In the genomic region with DNA sequence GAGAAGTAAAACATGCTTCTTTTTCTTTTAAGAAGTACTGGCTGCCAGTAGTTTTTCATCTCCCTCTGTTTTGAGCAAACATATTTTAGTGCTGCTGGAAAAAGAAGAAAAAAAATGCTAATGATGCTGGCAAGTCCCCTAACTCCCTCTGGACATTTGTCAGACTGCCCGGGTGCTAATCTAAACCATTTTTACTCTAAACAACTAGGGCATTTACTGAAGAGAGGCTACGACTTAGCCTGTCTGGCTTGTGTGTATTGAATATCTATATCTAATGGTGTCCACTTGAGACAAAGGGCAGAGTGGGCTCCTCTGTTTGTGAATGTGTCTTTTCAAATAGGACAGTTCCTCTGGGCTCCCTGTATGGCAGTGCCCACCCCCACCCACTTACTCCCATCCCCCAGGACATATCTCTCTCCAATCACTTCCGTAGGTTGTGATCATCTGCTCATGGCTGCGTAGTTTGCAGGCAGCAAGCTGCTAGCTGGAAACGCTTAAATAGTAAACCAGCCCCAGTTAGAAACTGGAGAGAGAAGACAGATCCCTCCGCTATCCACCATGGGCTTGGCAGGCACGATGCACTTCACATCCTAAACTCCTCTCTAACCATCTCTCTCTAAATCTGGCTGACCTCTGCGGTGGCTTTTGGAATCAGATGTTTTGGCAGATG, we compare ENCODE assay signal across 8 cellular contexts. TPM values are rescaled to one million over a fixed set of nuclear protein-coding genes. Genes with fewer than 3 reads are reported as not detected.
DNase-seq lines count a peak whose midpoint lies in the region; ATAC-seq and TF ChIP-seq lines count a peak whose summit lies in the region.

No MANE protein-coding gene starts in this region.

- H3K27ac ChIP-seq in colonic mucosa, result peak overlapping the region; percentile 28

- H3K27me3 Mint-ChIP-seq in naive thymus-derived CD8-positive, alpha-beta T cell, result no peaks in the 10 kb centered on the region

- no peaks in the 10 kb centered on the region for H3K9me3 ChIP-seq in colonic mucosa

- no peak for ATAC-seq in naive thymus-derived CD8-positive, alpha-beta T cell

- intact Hi-C loops in colonic mucosa (cut with DNase I), result no loop called here

- H3K36me3 ChIP-seq in colonic mucosa, result no peaks in the 10 kb centered on the region

- POLR2A ChIA-PET in naive thymus-derived CD8-positive, alpha-beta T cell (lab: Charles Lee), result interaction anchor here (0.7 to 1.9 kb wide), 9 partner anchors 10 to 61 kb away, joined by 3 to 9 read pairs (median 5); no protein-coding TSS in a partner anchor

- H3K4me3 ChIP-seq in AG10803 (ENCODE audit: low read length) (peak overlapping the region; percentile 54), colonic mucosa (no peak overlapping the region)

- no peaks in the 10 kb centered on the region for H3K4me1 ChIP-seq in colonic mucosa

- H3K4me1 Mint-ChIP-seq in naive thymus-derived CD8-positive, alpha-beta T cell, result peaks cover 41 to 83% (median 80%) of the 10 kb centered on the region in 4 donors

- H3K4me3 Mint-ChIP-seq in naive thymus-derived CD8-positive, alpha-beta T cell, result peak overlapping the region; percentile 37 to 87 (median 73)

- H3K27me3 ChIP-seq in colonic mucosa, result no peaks in the 10 kb centered on the region

- DNase-seq in AG10803 (ENCODE audit: low read depth) (peak; percentile 80), NCI-H146 treated with DMSO at 0.1 percent for 48 hours (lab: John Stamatoyannopoulos, UW; ENCODE audit: unreplicated experiment) (peak; percentile 35), colonic mucosa (no peak), hepatic stellate cell (ENCODE audit: low spot score) (no peak), DMS53 (lab: John Stamatoyannopoulos, UW) (no peak), NCI-H2029 (lab: John Stamatoyannopoulos, UW) (no peak)
- no peak for DNase-seq in naive thymus-derived CD8-positive, alpha-beta T cell
- no peak for DNase-seq in activated effector memory CD4-positive, alpha-beta T cell treated with anti-CD3 and anti-CD28 coated beads, Interleukin-2, amount 50 U/mL, for 16 hours

- TF ChIP-seq CTCF in AG10803 (conservative IDR thresholded peaks at IDR 0.05; ENCODE audit: low read length), result no peak
- TF ChIP-seq CTCF in colonic mucosa (IDR thresholded peaks at IDR 0.05), result no peak

- H3K9me3 Mint-ChIP-seq in naive thymus-derived CD8-positive, alpha-beta T cell, result no peaks in the 10 kb centered on the region

- H3K36me3 Mint-ChIP-seq in naive thymus-derived CD8-positive, alpha-beta T cell, result peaks cover 0 to 22% (median 14%) of the 10 kb centered on the region in 3 donors

- H3K9ac ChIP-seq in colonic mucosa (ENCODE audit: low read depth in 2 of 2, low read length in 2 of 2), result no peak overlapping the region

- H3K27ac Mint-ChIP-seq in naive thymus-derived CD8-positive, alpha-beta T cell, result peak overlapping the region; percentile 82 to 98 (median 91)

RNA-seq across cellular contexts. Expression of a gene that starts 58.4 kb away (rescaled TPM):
- total RNA-seq in colonic mucosa, result 10 to 100 TPM; 13.5 to 17.4 TPM
- 100 to 1,000 TPM; 165 to 180 TPM for total RNA-seq in naive thymus-derived CD8-positive, alpha-beta T cell
- polyA plus RNA-seq in naive thymus-derived CD8-positive, alpha-beta T cell, result 10 to 100 TPM; 34.1 to 57.9 (median 47.8) TPM

Comparison
In these comparisons a context has a peak if more than half of its experiments do, and no peak if none do; other contexts are left out.
1. DNase-seq: peak in AG10803 (single experiment) and NCI-H146 treated with DMSO at 0.1 percent for 48 hours (single experiment); none in colonic mucosa (single experiment), naive thymus-derived CD8-positive, alpha-beta T cell (0 of 10), hepatic stellate cell (single experiment), activated effector memory CD4-positive, alpha-beta T cell treated with anti-CD3 and anti-CD28 coated beads, Interleukin-2, amount 50 U/mL, for 16 hours (single experiment), DMS53 (single experiment) and NCI-H2029 (single experiment).
2. RNA of a gene that starts 58.4 kb away (total RNA-seq): 165 to 180 TPM in naive thymus-derived CD8-positive, alpha-beta T cell; 13.5 to 17.4 TPM in colonic mucosa; every median in the first group is over 4 times any median in the second.